Comparison of ENCODE assay signal across 1 cellular context in genomic region chr1:213821175-213821942, GRCh38.
TF ChIP-seq lines count a peak whose summit lies in the region.

No MANE protein-coding gene starts in this region.

TF ChIP-seq in HepG2, 621 proteins besides CTCF, POLR2A, EP300 and RAD21 (continued from another document and continues in another):
- TF ChIP-seq ZNF609 (CRISPR knock-in tag; IDR thresholded peaks at IDR 0.05; ENCODE audit: borderline replicate concordance) (peak; percentile 13; the same call in 1 of the 2 replicates), FOXJ3 (CRISPR knock-in tag; IDR thresholded peaks at IDR 0.05; ENCODE audit: borderline replicate concordance) (peak; percentile 26; the same call in 1 of the 2 replicates), ARID4A (CRISPR knock-in tag; IDR thresholded peaks at IDR 0.05; ENCODE audit: borderline replicate concordance) (peak; percentile 31; the same call in 1 of the 2 replicates), MIER2 (CRISPR knock-in tag; IDR thresholded peaks at IDR 0.05) (0 out of 2 replicates have a peak, but pooled peaks have one; percentile 16), ERF (CRISPR knock-in tag; IDR thresholded peaks at IDR 0.05) (0 out of 2 replicates have a peak, but pooled peaks have one; percentile 38), ZIK1 (CRISPR knock-in tag; IDR thresholded peaks at IDR 0.05; ENCODE audit: borderline replicate concordance, low read depth) (no peak), SOX13 (IDR thresholded peaks at IDR 0.05) (no peak), SOX13 (CRISPR knock-in tag; conservative IDR thresholded peaks at IDR 0.05 in 1 of 2, IDR thresholded peaks at IDR 0.05 in 1 of 2) (peak in 1 of 2 experiments; percentile 28; a peak in 1 of 4 replicates), ZNF616 (CRISPR knock-in tag; IDR thresholded peaks at IDR 0.05; ENCODE audit: low read depth) (0 out of 2 replicates have a peak, but pooled peaks have one; percentile 66), ZNF790 (CRISPR knock-in tag; IDR thresholded peaks at IDR 0.05; ENCODE audit: borderline replicate concordance) (0 out of 2 replicates have a peak, but pooled peaks have one; percentile 33), ZNF773 (CRISPR knock-in tag; IDR thresholded peaks at IDR 0.05; ENCODE audit: borderline replicate concordance) (no peak), ZSCAN31 (CRISPR knock-in tag; IDR thresholded peaks at IDR 0.05; ENCODE audit: low read depth) (0 out of 2 replicates have a peak, but pooled peaks have one; percentile 39), ZNF264 (CRISPR knock-in tag; IDR thresholded peaks at IDR 0.05) (0 out of 2 replicates have a peak, but pooled peaks have one; percentile 43), DMAP1 (CRISPR knock-in tag; IDR thresholded peaks at IDR 0.05) (peak; percentile 45; the same call in 1 of the 2 replicates), HDAC1 (CRISPR knock-in tag; IDR thresholded peaks at IDR 0.05) (0 out of 2 replicates have a peak, but pooled peaks have one; percentile 2), GMEB2 (CRISPR knock-in tag; IDR thresholded peaks at IDR 0.05; ENCODE audit: low read depth) (no peak), KAT2B (IDR thresholded peaks at IDR 0.05; ENCODE audit: borderline replicate concordance, low read depth, low read length) (no peak), ZNF501 (CRISPR knock-in tag; IDR thresholded peaks at IDR 0.05) (0 out of 2 replicates have a peak, but pooled peaks have one; percentile 28), IRF2 (CRISPR knock-in tag; IDR thresholded peaks at IDR 0.05) (0 out of 2 replicates have a peak, but pooled peaks have one; percentile 7), NFE2 (CRISPR knock-in tag; IDR thresholded peaks at IDR 0.05) (0 out of 2 replicates have a peak, but pooled peaks have one; percentile 35), PHB2 (IDR thresholded peaks at IDR 0.05; ENCODE audit: partially characterized antibody) (no peak), RFX1 (IDR thresholded peaks at IDR 0.05) (no peak), SIX4 (CRISPR knock-in tag; IDR thresholded peaks at IDR 0.05) (0 out of 2 replicates have a peak, but pooled peaks have one; percentile 11), MAZ (IDR thresholded peaks at IDR 0.05; ENCODE audit: borderline replicate concordance, low read depth, low read length) (no peak), MAZ (CRISPR knock-in tag; IDR thresholded peaks at IDR 0.05; ENCODE audit: low read depth) (no peak), ISL2 (CRISPR knock-in tag; IDR thresholded peaks at IDR 0.05) (peak; percentile 59), FOXA3 (CRISPR knock-in tag; IDR thresholded peaks at IDR 0.05) (0 out of 2 replicates have a peak, but pooled peaks have one; percentile 8), ELF3 (CRISPR knock-in tag; IDR thresholded peaks at IDR 0.05) (peak; percentile 69; the same call in 1 of the 2 replicates), FOSL2 (CRISPR knock-in tag; IDR thresholded peaks at IDR 0.05) (peak; percentile 60), CBX1 (IDR thresholded peaks at IDR 0.05; ENCODE audit: low read depth) (peak; percentile 2), ZNF331 (CRISPR knock-in tag; IDR thresholded peaks at IDR 0.05) (peak; percentile 28; the same call in 1 of the 2 replicates), ZFP90 (CRISPR knock-in tag; IDR thresholded peaks at IDR 0.05; ENCODE audit: borderline replicate concordance) (no peak), MED1 (CRISPR knock-in tag; IDR thresholded peaks at IDR 0.05) (peak; percentile 50), IKZF4 (CRISPR knock-in tag; IDR thresholded peaks at IDR 0.05; ENCODE audit: borderline replicate concordance, low read depth, not compliant biosample characterization) (peak; percentile 34), ZNF414 (CRISPR knock-in tag; IDR thresholded peaks at IDR 0.05) (no peak), HNF4G (IDR thresholded peaks at IDR 0.05; ENCODE audit: borderline replicate concordance, low read depth, low read length) (0 out of 2 replicates have a peak, but pooled peaks have one; percentile 18), HNF4G (CRISPR knock-in tag; IDR thresholded peaks at IDR 0.05; ENCODE audit: borderline replicate concordance, low read depth) (0 out of 2 replicates have a peak, but pooled peaks have one; percentile 30), ZNF335 (CRISPR knock-in tag; IDR thresholded peaks at IDR 0.05) (0 out of 2 replicates have a peak, but pooled peaks have one; percentile 59), XRCC5 (optimal IDR thresholded peaks at IDR 0.05; ENCODE audit: low read length) (no peak), SNAPC4 (CRISPR knock-in tag; IDR thresholded peaks at IDR 0.05) (peak; percentile 80; the same call in 1 of the 2 replicates), PHF21A (CRISPR knock-in tag; IDR thresholded peaks at IDR 0.05) (0 out of 2 replicates have a peak, but pooled peaks have one; percentile 0), HNF4A (CRISPR knock-in tag; IDR thresholded peaks at IDR 0.05) (peak; percentile 69), XBP1 (CRISPR knock-in tag; IDR thresholded peaks at IDR 0.05) (no peak), CHD4 (IDR thresholded peaks at IDR 0.05; ENCODE audit: borderline replicate concordance, low read length) (0 out of 2 replicates have a peak, but pooled peaks have one; percentile 31), YEATS4 (CRISPR knock-in tag; IDR thresholded peaks at IDR 0.05; ENCODE audit: borderline replicate concordance) (peak; percentile 39; the same call in 1 of the 2 replicates)
